Comparison of ENCODE assay signal across 24 cellular contexts in the genomic region with DNA sequence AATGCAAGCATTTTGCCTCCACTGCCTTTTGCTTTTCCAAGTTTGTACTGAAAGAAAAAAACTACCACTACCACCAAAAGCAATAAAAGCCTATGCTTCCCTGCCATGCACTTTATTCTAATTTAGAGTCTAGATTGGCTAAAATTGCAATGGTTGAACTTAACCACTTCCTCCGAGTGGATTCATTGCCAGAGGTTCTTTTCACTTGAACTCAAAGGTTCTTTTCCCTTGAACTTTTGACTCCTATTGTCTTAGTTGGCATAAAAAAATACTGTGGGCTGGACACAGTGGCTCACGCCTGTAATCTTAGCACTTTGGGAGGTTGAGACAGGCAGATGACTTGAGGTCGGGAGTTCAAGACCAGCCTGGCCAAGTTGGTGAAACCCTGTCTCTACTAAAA.
"Had no signal": no experiment of that assay in that cellular context is flagged by ENCODE, and none has a peak within 500 bp of the region (broad histone marks: within the 10 kb centered on the region; RNA-seq: fewer than 3 reads in every experiment).

No MANE protein-coding gene starts in this region.

- DNase-seq: dermis blood vessel endothelial cell; effector memory CD4-positive, alpha-beta T cell; erythroblast; esophagus squamous epithelium; heart left ventricle; kidney; mucosa of descending colon; naive B cell; sigmoid colon; stimulated activated CD4-positive, alpha-beta T cell treated with anti-CD3 and anti-CD28 coated beads, Interleukin-2, amount 100 ng/mL, for 24 hours; stimulated activated CD4-positive, alpha-beta T cell treated with anti-CD3 and anti-CD28 coated beads, Interleukin-4, amount 100 ng/mL, for 24 hours; stimulated activated naive CD4-positive, alpha-beta T cell treated with Interleukin-2 at 50 U/mL for 16 hours; stomach; thyroid gland had no signal

- ATAC-seq: gastroesophageal sphincter; heart left ventricle; left lobe of liver; mucosa of descending colon; natural killer cell treated with Interleukin-12 subunit alpha and Interleukin-12 subunit beta and Interleukin-15 and Interleukin-18, amount 100 ng/mL, for 72 hours; stimulated activated effector memory CD8-positive, alpha-beta T cell treated with anti-CD3 and anti-CD28 coated beads, Interleukin-12 subunit alpha, Interleukin-12 subunit beta, amount 100 ng/mL, for 72 hours had no signal

- H3K27ac ChIP-seq: coronary artery, esophagus squamous epithelium, gastroesophageal sphincter, heart left ventricle, hepatocyte, neutrophil, parathyroid adenoma, right atrium auricular region, sigmoid colon, stomach, thyroid gland had no signal

- H3K4me3 ChIP-seq: coronary artery, esophagus squamous epithelium, gastroesophageal sphincter, heart left ventricle, hepatocyte, lung, mucosa of descending colon, right atrium auricular region, sigmoid colon, stomach, thyroid gland had no signal

- H3K9me3 ChIP-seq: esophagus squamous epithelium, gastroesophageal sphincter, heart left ventricle, neutrophil, right atrium auricular region, sigmoid colon, stomach, thyroid gland had no signal

- H3K27me3 ChIP-seq: esophagus squamous epithelium, gastroesophageal sphincter, heart left ventricle, hepatocyte, neutrophil, right atrium auricular region, sigmoid colon, stomach, thyroid gland had no signal

- H3K4me1 ChIP-seq: esophagus squamous epithelium, gastroesophageal sphincter, heart left ventricle, parathyroid adenoma, right atrium auricular region, sigmoid colon, stomach, thyroid gland had no signal

- H3K36me3 ChIP-seq: esophagus squamous epithelium, gastroesophageal sphincter, heart left ventricle, neutrophil, right atrium auricular region, sigmoid colon, stomach, thyroid gland had no signal
